ENCODE assay signal across 22 cellular contexts in the genomic region with DNA sequence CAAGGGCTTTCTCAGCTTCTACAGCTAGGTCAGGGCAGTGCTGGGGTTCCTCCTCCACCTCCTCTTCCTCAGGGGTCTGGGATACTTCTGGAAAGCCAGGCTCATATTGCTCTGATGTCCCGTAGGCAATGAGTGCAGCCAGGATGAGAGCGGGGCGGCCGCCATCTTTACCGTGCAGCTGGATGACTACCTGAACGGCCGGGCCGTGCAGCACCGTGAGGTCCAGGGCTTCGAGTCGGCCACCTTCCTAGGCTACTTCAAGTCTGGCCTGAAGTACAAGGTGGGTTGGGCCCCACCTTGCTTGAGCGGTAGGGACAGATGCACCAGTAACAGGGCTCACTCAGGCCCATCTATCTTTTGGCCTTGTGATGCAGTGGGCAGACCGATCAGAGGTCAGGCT. TPM values are rescaled to one million over a fixed set of nuclear protein-coding genes. Genes with fewer than 3 reads are reported as not detected.
A peak's percentile ranks its signal among the peaks of the same experiment; 100 is the strongest.
DNase-seq lines count a peak whose midpoint lies in the region; ATAC-seq, FAIRE-seq and TF ChIP-seq lines count a peak whose summit lies in the region.
"Had no signal": no experiment of that assay in that cellular context is flagged by ENCODE, and none has a peak within 500 bp of the region (broad histone marks: within the 10 kb centered on the region; RNA-seq: fewer than 3 reads in every experiment).

No MANE protein-coding gene starts in this region.

- no peaks in the 10 kb centered on the region for H3K79me1 ChIP-seq in H1 (ENCODE audit: low read depth, low read length)

- no peak for TF ChIP-seq CTCF in H1 (IDR thresholded peaks at IDR 0.05; ENCODE audit: control extremely low read depth in 1 of 3, insufficient read depth in 1 of 3, low read depth in 1 of 3, low read length in 3 of 3)
- TF ChIP-seq CTCF in sigmoid colon (IDR thresholded peaks at IDR 0.05): no peak
- no peak for TF ChIP-seq CTCF in transverse colon (IDR thresholded peaks at IDR 0.05)

- no peak overlapping the region for H3K56ac ChIP-seq in H1 (replicated peaks; ENCODE audit: insufficient read length, low read depth, low read length)

- H3K36me3 ChIP-seq in H1 (ENCODE audit: control insufficient read depth in 2 of 4, insufficient read depth in 4 of 4, low read length in 3 of 4) (no peaks in the 10 kb centered on the region; a peak in 2 of 8 replicates), sigmoid colon (peaks cover 34 to 61% (median 55%) of the 10 kb centered on the region in 4 donors), transverse colon (peaks cover 0 to 18% (median 5%) of the 10 kb centered on the region in 4 donors)

- H3K9ac ChIP-seq in H1 (replicated peaks in 1 of 4; ENCODE audit: extremely low read depth in 1 of 4, low read depth in 3 of 4, low read length in 3 of 4): no peak overlapping the region
- H3K9ac ChIP-seq: parathyroid adenoma had no signal

- intact Hi-C loops in left ventricle myocardium superior (cut with micrococcal nuclease): loop anchor here (10.0 kb wide), 1 partner anchor 88 kb away; no protein-coding TSS in a partner anchor
- intact Hi-C loops in sigmoid colon (cut with DNase I): no loop called here
- intact Hi-C loops in transverse colon (cut with DNase I; ENCODE audit: low total_unique reads): no loop called here

- H3K4ac ChIP-seq in H1 (replicated peaks; ENCODE audit: insufficient read length, low read depth, low read length): no peak overlapping the region

- H2BK20ac ChIP-seq in H1 (ENCODE audit: low read length): no peak overlapping the region

- ATAC-seq in left ventricle myocardium superior: no peak
- no peak for ATAC-seq in HG02623 (IDR thresholded peaks at IDR 0.05; ENCODE audit: unreplicated experiment)
- ATAC-seq: stimulated activated naive B cell treated with anti-CD40 and anti-IgM and Interleukin-4, amounts not matched to agents 10 μg/mL and 1 μg/mL and 100 μg/mL, for 72 hours had no signal

- H2BK120ac ChIP-seq in H1 (replicated peaks; ENCODE audit: low read depth, low read length): no peak overlapping the region

- H2BK12ac ChIP-seq in H1 (ENCODE audit: low read depth, low read length): no peak overlapping the region

- no peak overlapping the region for H4K8ac ChIP-seq in H1 (ENCODE audit: extremely low read depth, insufficient read depth, low read length)

- no peak overlapping the region for H2AFZ ChIP-seq in H1 (ENCODE audit: low read length)
- H2AFZ ChIP-seq: parathyroid adenoma had no signal

- H3K4me1 ChIP-seq in H1 (replicated peaks in 1 of 4; ENCODE audit: control insufficient read depth in 3 of 4, insufficient read depth in 4 of 4, low read length in 3 of 4) (peaks cover 6 to 24% (median 15%) of the 10 kb centered on the region in 4 experiments), sigmoid colon (peaks cover 0 to 83% (median 79%) of the 10 kb centered on the region in 4 donors), transverse colon (peaks cover 36 to 69% (median 52%) of the 10 kb centered on the region in 4 donors)

- H3K27me3 ChIP-seq in H1 (replicated peaks in 1 of 4; ENCODE audit: control insufficient read depth in 3 of 4, extremely low read depth in 1 of 4, insufficient read depth in 3 of 4, low read length in 3 of 4) (peaks cover 5 to 20% (median 14%) of the 10 kb centered on the region in 4 experiments), sigmoid colon (no peaks in the 10 kb centered on the region), transverse colon (no peaks in the 10 kb centered on the region)

- H4K20me1 ChIP-seq in H1 (replicated peaks in 1 of 2; ENCODE audit: control insufficient read depth in 1 of 2, insufficient read depth in 2 of 2, low read length in 2 of 2): peaks cover 3 to 7% of the 10 kb centered on the region in 2 experiments

- H3K23ac ChIP-seq in H1 (ENCODE audit: insufficient read length): no peak overlapping the region

- H3K79me2 ChIP-seq in H1 (ENCODE audit: control insufficient read depth in 1 of 2, insufficient read depth in 2 of 2, low read length in 2 of 2): no peaks in the 10 kb centered on the region
- H3K79me2 ChIP-seq: parathyroid adenoma had no signal

- H3K27ac ChIP-seq in H1 (ENCODE audit: low read depth, low read length) (no peak overlapping the region), sigmoid colon (peak overlapping the region; percentile 94 to 99 (median 97)), transverse colon (peak overlapping the region; percentile 38 to 86 (median 71))
- H3K27ac ChIP-seq: parathyroid adenoma had no signal

- H3K14ac ChIP-seq in H1 (ENCODE audit: insufficient read length): no peak overlapping the region

- H3K23me2 ChIP-seq in H1 (ENCODE audit: low read depth, low read length): peaks cover 9% of the 10 kb centered on the region; the same call in 1 of the 2 replicates

- H2BK15ac ChIP-seq in H1 (ENCODE audit: low read length): no peak overlapping the region

- H3K9me3 ChIP-seq in H1 (ENCODE audit: insufficient read depth in 2 of 2, low read depth in 1 of 2, low read length in 1 of 2) (no peaks in the 10 kb centered on the region), sigmoid colon (no peaks in the 10 kb centered on the region), transverse colon (no peaks in the 10 kb centered on the region)

- H3K18ac ChIP-seq in H1 (ENCODE audit: extremely low read depth, low read length): no peak overlapping the region

- H4K91ac ChIP-seq in H1 (replicated peaks; ENCODE audit: insufficient read length, low read length): no peak overlapping the region

- TF ChIP-seq RAD21 in H1 (IDR thresholded peaks at IDR 0.05 in 1 of 2, conservative IDR thresholded peaks at IDR 0.05 in 1 of 2; ENCODE audit: low read depth in 2 of 2, low read length in 2 of 2): no peak

- in situ Hi-C loops in transverse colon (cut with MboI; ENCODE audit: low pct_ligation_motif_present in 1 of 4, low pct_unique_long_range_greater_than_20kb in 1 of 4, low sequenced_read_pairs in 3 of 4): loop anchor here in 3 of 4 donors (10.0 to 25.0 kb wide), 2 partner anchors 88 to 90 kb away; a partner anchor contains a TSS

- FAIRE-seq in H1 (lab: Jason Lieb, UNC): no peak
- FAIRE-seq: small intestine, urothelium cell line had no signal

- peak overlapping the region; percentile 39; the same call in 1 of the 2 replicates for H2AK5ac ChIP-seq in H1 (ENCODE audit: low read depth, low read length)

- DNase-seq in H1 (ENCODE audit: low read depth in 1 of 2, low spot score in 2 of 2) (no peak), left ventricle myocardium superior (peak; percentile 33), sigmoid colon (peak; percentile 50), transverse colon (no peak), kidney tubule cell (ENCODE audit: low spot score) (no peak)
- DNase-seq in effector CD8-positive, alpha-beta T cell (lab: John Stamatoyannopoulos, UW): no peak
- DNase-seq: activated CD4-positive, CD25-positive, alpha-beta regulatory T cell treated with anti-CD3 and anti-CD28 coated beads, Interleukin-2, amount 50 U/mL, for 72 hours; activated naive CD4-positive, alpha-beta T cell treated with anti-CD3 and anti-CD28 coated beads, Interleukin-2, amount 10 ng/mL, durations not matched to agents 7 days and 5 days; activated T-cell treated with anti-CD3 and anti-CD28 coated beads, Interleukin-2, amount 50 U/mL, for 24 hours; anterior cingulate cortex; effector CD4-positive, alpha-beta T cell; GOT3; NCI-H1048; NCI-H1930; nephron progenitor cell; OCI-M1; SHP77; small intestine; stimulated activated naive B cell treated with anti-CD40 and anti-IgM and Interleukin-4, amounts not matched to agents 10 μg/mL and 1 μg/mL and 100 μg/mL, for 72 hours had no signal

- WGBS in H1 (ENCODE audit: extremely low coverage in 1 of 2, insufficient coverage in 1 of 2, insufficient read length in 1 of 2, insufficient replicate concordance in 2 of 2, low coverage in 1 of 2, low lambda C conversion rate in 2 of 2, missing lambda C conversion rate in 1 of 2), 2 experiments: 92% methylated on average over 13 of the region's 13 CpGs; no CpG with 5 or more reads in 1 of the 2 experiments
- 97% methylated on average over 13 of the region's 13 CpGs for WGBS in sigmoid colon, 2 donors
- 96% methylated on average over 13 of the region's 13 CpGs; no CpG with 5 or more reads in 1 of the 2 donors for WGBS in transverse colon (ENCODE audit: low coverage in 1 of 2), 2 donors

- H3K4me3 ChIP-seq in H1 (ENCODE audit: extremely low read depth in 1 of 4, insufficient read depth in 2 of 4, low read depth in 3 of 4, low read length in 4 of 4) (no peak overlapping the region), sigmoid colon (peak overlapping the region in 3 of 4 donors; percentile 62 to 67 (median 63)), transverse colon (no peak overlapping the region)

- TF ChIP-seq POLR2A in H1 (IDR thresholded peaks at IDR 0.05; ENCODE audit: control extremely low read depth in 1 of 2, low read depth in 2 of 2, low read length in 2 of 2): no peak
- TF ChIP-seq POLR2A in sigmoid colon (IDR thresholded peaks at IDR 0.05): no peak
- no peak for TF ChIP-seq POLR2A in transverse colon (IDR thresholded peaks at IDR 0.05)

- no peak overlapping the region for H3K4me2 ChIP-seq in H1 (ENCODE audit: insufficient read depth in 1 of 2, low read depth in 2 of 2, low read length in 2 of 2)

- no peak for TF ChIP-seq EP300 in H1 (IDR thresholded peaks at IDR 0.05; ENCODE audit: borderline replicate concordance in 1 of 2, low read depth in 2 of 2, low read length in 2 of 2)
- TF ChIP-seq EP300 in sigmoid colon (IDR thresholded peaks at IDR 0.05): no peak
- TF ChIP-seq EP300 in transverse colon (IDR thresholded peaks at IDR 0.05; ENCODE audit: low read depth): no peak

- POLR2A ChIA-PET in H1 (lab: Charles Lee; ENCODE audit: partially characterized antibody): no interaction called here

- CTCF ChIA-PET in H1 (lab: Charles Lee; ENCODE audit: partially characterized antibody): interaction anchor here (1.4 to 3.7 kb wide), 3 partner anchors 17 to 89 kb away, joined by 7 to 22 read pairs (median 11); no protein-coding TSS in a partner anchor

- no peak overlapping the region for H4K5ac ChIP-seq in H1 (ENCODE audit: insufficient read length, low read depth, low read length)

- H2BK5ac ChIP-seq in H1 (ENCODE audit: low read depth, low read length): no peak overlapping the region

TF ChIP-seq in H1, 55 proteins besides CTCF, POLR2A, EP300 and RAD21 (continues in another document):
- TF ChIP-seq POU5F1 (IDR thresholded peaks at IDR 0.05; ENCODE audit: low read depth, low read length) (no peak), HDAC2 (IDR thresholded peaks at IDR 0.05; ENCODE audit: borderline replicate concordance in 1 of 2, low read depth in 2 of 2, low read length in 2 of 2) (no peak)

RNA-seq across cellular contexts. Expression of a gene that starts 34.8 kb away (rescaled TPM):
- 49.7 and 52.3 TPM in 2 replicates for total RNA-seq in H1 (2021; fragmentation: NEBNext Ultra II Directional; extraction: Animal tissue kit (Norgen Biotek cat#: 25700))
- 94.5 and 107 TPM in 2 replicates for polyA plus RNA-seq in H1 (2011; rRNA removed)
- 101 TPM for polyA plus RNA-seq in H1 (2011; cell fraction: cytosol; rRNA removed)
- polyA plus RNA-seq in H1 (2011; cell fraction: nucleus; rRNA removed): 135 TPM
- polyA plus RNA-seq in H1 (2012, experiment 1 of 2): 54.3 to 109 TPM (median 91.7 TPM) in 4 replicates
- polyA plus RNA-seq in H1 (2012, experiment 2 of 2): 62.4 TPM
- 15.2 TPM for polyA plus RNA-seq in H1 (2013, experiment 1 of 2)
- polyA plus RNA-seq in H1 (2013, experiment 2 of 2): 14.2 TPM
- 113 and 127 TPM in 2 replicates for polyA minus RNA-seq in H1 (2011; rRNA and poly(A)+ RNA removed)
- 70.7 TPM for polyA minus RNA-seq in H1 (2011; cell fraction: cytosol; rRNA and poly(A)+ RNA removed)
- polyA minus RNA-seq in H1 (2011; cell fraction: nucleus; rRNA and poly(A)+ RNA removed): 53.4 TPM
- 717 TPM for total RNA-seq in left ventricle myocardium superior
- 1,000 to 10,000 TPM; 1,610 to 2,826 (median 1,919) TPM for total RNA-seq in sigmoid colon
- 100 to 1,000 TPM; 333 to 617 (median 497) TPM for polyA plus RNA-seq in sigmoid colon
- total RNA-seq in transverse colon: 100 to 1,000 TPM; 628 to 986 (median 782) TPM

Comparison
In these comparisons a context has a peak if more than half of its experiments do, and no peak if none do; other contexts are left out.
1. DNase-seq: peak in left ventricle myocardium superior (single experiment) and sigmoid colon (single experiment); none in H1 (0 of 2), transverse colon (single experiment), effector CD8-positive, alpha-beta T cell (single experiment) and kidney tubule cell (single experiment).
2. H3K4me3 ChIP-seq: peak in sigmoid colon (3 of 4); none in H1 (0 of 4) and transverse colon (0 of 4).
3. RNA of a gene that starts 34.8 kb away (total RNA-seq): 1,610 to 2,826 TPM in sigmoid colon, 628 to 986 TPM in transverse colon and 717 TPM in left ventricle myocardium superior (single experiment); 49.7 to 52.3 TPM in H1; every median in the first group is over 10 times any median in the second.